In the genomic region with DNA sequence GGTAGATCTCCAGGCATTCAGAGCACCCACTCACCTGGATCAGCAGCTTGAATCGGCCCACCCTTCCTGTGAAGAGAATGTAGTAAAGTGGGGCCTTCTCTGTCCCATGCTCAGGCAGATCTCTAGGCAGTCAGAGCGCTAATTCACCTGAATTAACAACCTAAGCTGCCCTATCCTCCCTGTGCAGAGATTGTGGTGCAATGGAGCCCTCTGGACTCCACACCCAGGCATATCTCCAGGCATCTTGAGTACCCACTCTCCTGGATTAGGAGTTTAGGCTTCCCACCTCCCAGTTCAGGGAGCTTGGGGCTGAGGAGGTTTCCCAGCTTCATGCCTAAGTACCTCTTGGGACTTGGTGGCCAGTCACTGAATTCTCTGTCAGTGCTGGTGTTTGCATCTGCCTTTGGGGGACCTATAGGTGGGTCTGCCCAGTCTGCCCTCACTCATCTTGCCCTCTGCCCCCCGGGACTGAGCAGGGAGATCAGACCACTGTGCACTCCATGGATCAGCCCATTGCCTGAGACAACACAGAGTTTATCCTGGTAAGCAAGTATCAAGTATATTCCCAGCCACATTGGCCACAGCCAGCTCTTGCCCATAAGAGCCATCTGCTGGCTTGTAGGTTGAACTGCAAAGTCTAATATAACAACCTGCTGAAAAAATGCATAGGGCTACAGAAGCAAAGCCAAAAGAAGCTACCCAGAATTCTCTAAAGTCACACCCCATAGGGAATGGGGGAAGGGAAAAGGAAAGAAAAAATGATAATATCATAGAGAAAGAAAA, we compare ENCODE assay signal across 8 cellular contexts.
DNase-seq lines count a peak whose midpoint lies in the region; ATAC-seq, FAIRE-seq and TF ChIP-seq lines count a peak whose summit lies in the region.

No MANE protein-coding gene starts in this region.

- no peak for TF ChIP-seq POLR2A in H54 (IDR thresholded peaks at IDR 0.05; ENCODE audit: low read depth, low read length)

- POLR2A ChIA-PET in OCI-LY7 (lab: Charles Lee): no interaction called here

- H3K79me2 ChIP-seq in OCI-LY7 (ENCODE audit: insufficient read depth, low read depth, low read length): no peaks in the 10 kb centered on the region

- no peak overlapping the region for H2AFZ ChIP-seq in OCI-LY7 (ENCODE audit: low read length)

- peak; percentile 65 for TF ChIP-seq CTCF in BE2C (IDR thresholded peaks at IDR 0.05; ENCODE audit: low read depth, low read length)
- peak; percentile 48 for TF ChIP-seq CTCF in OCI-LY7 (conservative IDR thresholded peaks at IDR 0.05; ENCODE audit: low read length)

- CTCF ChIA-PET in OCI-LY7 (lab: Charles Lee; ENCODE audit: unreplicated experiment): no interaction called here

- no peaks in the 10 kb centered on the region for H4K20me1 ChIP-seq in OCI-LY7 (ENCODE audit: insufficient read depth, low read length)

- DNase-seq in BE2C: peak; percentile 30
- peak; percentile 2 for DNase-seq in H4 (ENCODE audit: low spot score)
- peak; percentile 1 for DNase-seq in OCI-LY7 (ENCODE audit: low spot score)
- DNase-seq in iPS DF 6.9 (ENCODE audit: low read depth, low spot score): peak; percentile 7
- no peak for DNase-seq in H54 (ENCODE audit: insufficient read length, low spot score)
- DNase-seq in activated CD4-positive, CD25-positive, alpha-beta regulatory T cell treated with anti-CD3 and anti-CD28 coated beads, Interleukin-2, amount 50 U/mL, for 72 hours: no peak
- DNase-seq in GF-D8 (lab: John Stamatoyannopoulos, UW): no peak

- WGBS in iPS DF 6.9 (ENCODE audit: insufficient coverage, insufficient read length): no CpG with 5 or more reads among the region's 3 CpGs

- H3K36me3 ChIP-seq in BE2C (no peaks in the 10 kb centered on the region), OCI-LY7 (ENCODE audit: insufficient read depth, low read length) (no peaks in the 10 kb centered on the region), iPS DF 6.9 (ENCODE audit: control insufficient read depth, insufficient read depth, low read length) (no peaks in the 10 kb centered on the region)

- H3K4me1 ChIP-seq in BE2C (no peaks in the 10 kb centered on the region), OCI-LY7 (ENCODE audit: insufficient read depth, low read length, poor library complexity, severe bottlenecking) (no peaks in the 10 kb centered on the region), iPS DF 6.9 (ENCODE audit: control insufficient read depth, insufficient read depth, low read length) (no peaks in the 10 kb centered on the region)

- H3K27ac ChIP-seq in OCI-LY7 (ENCODE audit: low read depth, low read length, poor library complexity, severe bottlenecking) (no peak overlapping the region), iPS DF 6.9 (ENCODE audit: low read length) (no peak overlapping the region)

- H3K4me3 ChIP-seq in BE2C (ENCODE audit: low read depth, low read length): no peak overlapping the region
- no peak overlapping the region for H3K4me3 ChIP-seq in OCI-LY7 (ENCODE audit: low read depth, low read length, poor library complexity, severe bottlenecking)
- H3K4me3 ChIP-seq in iPS DF 6.9 (ENCODE audit: low read length): no peak overlapping the region

- H3K9me3 ChIP-seq in BE2C: no peaks in the 10 kb centered on the region
- no peaks in the 10 kb centered on the region for H3K9me3 ChIP-seq in OCI-LY7 (ENCODE audit: low read length)
- no peaks in the 10 kb centered on the region for H3K9me3 ChIP-seq in iPS DF 6.9 (ENCODE audit: control insufficient read depth, insufficient read depth, low read length)

- no peaks in the 10 kb centered on the region for H3K27me3 ChIP-seq in BE2C
- no peaks in the 10 kb centered on the region for H3K27me3 ChIP-seq in iPS DF 6.9 (ENCODE audit: control insufficient read depth, insufficient read depth, low read length)

- FAIRE-seq in H54 (lab: Jason Lieb, UNC): no peak

- H3K9me2 ChIP-seq in OCI-LY7 (ENCODE audit: insufficient read depth, low read length): no peaks in the 10 kb centered on the region

- no peak for ATAC-seq in GM21390 (IDR thresholded peaks at IDR 0.05; ENCODE audit: unreplicated experiment)

- no peak overlapping the region for H3K4me2 ChIP-seq in OCI-LY7 (ENCODE audit: low read length)

- BruUV-seq in OCI-LY7 (replicated peaks; lab: Mats Ljungman, UMichigan): no TSS peak

- intact Hi-C loops in OCI-LY7 (cut with micrococcal nuclease; ENCODE audit: unreplicated experiment): no loop called here

Comparison
In these comparisons a context has a peak if more than half of its experiments do, and no peak if none do; other contexts are left out.
1. DNase-seq: peak in BE2C (single experiment), H4 (single experiment), OCI-LY7 (single experiment) and iPS DF 6.9 (single experiment); none in H54 (single experiment), activated CD4-positive, CD25-positive, alpha-beta regulatory T cell treated with anti-CD3 and anti-CD28 coated beads, Interleukin-2, amount 50 U/mL, for 72 hours (single experiment) and GF-D8 (single experiment).